Comparison of ENCODE assay signal across 8 cellular contexts in genomic region chr3:46065294-46065705, GRCh38. TPM values are rescaled to one million over a fixed set of nuclear protein-coding genes. Genes with fewer than 3 reads are reported as not detected.
DNase-seq lines count a peak whose midpoint lies in the region; ATAC-seq and TF ChIP-seq lines count a peak whose summit lies in the region.

No MANE protein-coding gene starts in this region.

- no peak overlapping the region for H2AFZ ChIP-seq in H9 (ENCODE audit: low read length)

- no peak overlapping the region for H3T11ph ChIP-seq in H9 (ENCODE audit: low read length)

- H3K4me1 Mint-ChIP-seq in memory B cell, result no peaks in the 10 kb centered on the region
- peaks cover 6% of the 10 kb centered on the region in 2 experiments for H3K4me1 Mint-ChIP-seq in H9

- no peaks in the 10 kb centered on the region for H3K36me3 ChIP-seq in transverse colon

- H2BK12ac ChIP-seq in H9 (ENCODE audit: insufficient read length, low read depth, low read length), result no peak overlapping the region

- no peaks in the 10 kb centered on the region for H3K79me2 ChIP-seq in H9 (ENCODE audit: insufficient read depth, low read length)

- H4K8ac ChIP-seq in H9 (replicated peaks; ENCODE audit: insufficient read length, low read depth, low read length), result no peak overlapping the region

- no peak overlapping the region for H3K56ac ChIP-seq in H9 (ENCODE audit: insufficient read length, low read depth, low read length)

- no peaks in the 10 kb centered on the region for H4K20me1 ChIP-seq in H9 (ENCODE audit: control insufficient read depth, insufficient read depth, insufficient read length)

- H3K4me3 ChIP-seq in transverse colon, result no peak overlapping the region

- no peak overlapping the region for H3K18ac ChIP-seq in H9 (ENCODE audit: insufficient read length, low read depth, low read length)

- no peak overlapping the region for H3K4ac ChIP-seq in H9 (ENCODE audit: low read depth, low read length)

- H2BK20ac ChIP-seq in H9 (ENCODE audit: low read depth, low read length, poor library complexity, severe bottlenecking), result no peak overlapping the region

- ATAC-seq in GM19372 (IDR thresholded peaks at IDR 0.05; ENCODE audit: low read depth, unreplicated experiment) (peak; percentile 56), memory B cell (ENCODE audit: low read depth) (peak; percentile 88), HG03045 (IDR thresholded peaks at IDR 0.05; ENCODE audit: unreplicated experiment) (no peak)

- no peak for TF ChIP-seq EP300 in transverse colon (IDR thresholded peaks at IDR 0.05; ENCODE audit: low read depth)

- H3K4me1 ChIP-seq in transverse colon, result peaks cover 0 to 7% (median 3%) of the 10 kb centered on the region in 4 donors
- peaks cover 4% of the 10 kb centered on the region; the same call in 1 of the 2 replicates for H3K4me1 ChIP-seq in H9 (ENCODE audit: insufficient read depth, low read length)

- H3K9ac ChIP-seq in H9 (ENCODE audit: extremely low read depth, insufficient read length, low read length), result no peak overlapping the region

- H3K27ac ChIP-seq in transverse colon (no peak overlapping the region), H9 (ENCODE audit: insufficient read length, low read depth, low read length) (no peak overlapping the region)

- H4K91ac ChIP-seq in H9 (ENCODE audit: insufficient read length, low read depth, low read length), result no peak overlapping the region

- H2BK120ac ChIP-seq in H9 (ENCODE audit: low read depth, low read length, poor library complexity, severe bottlenecking), result no peak overlapping the region

- H3K23ac ChIP-seq in H9 (ENCODE audit: insufficient read length, low read depth, low read length), result no peak overlapping the region

- H2BK15ac ChIP-seq in H9 (ENCODE audit: low read depth, low read length), result no peak overlapping the region

- H3K4me3 Mint-ChIP-seq in memory B cell, result no peak overlapping the region
- H3K4me3 Mint-ChIP-seq in H9, result no peak overlapping the region

- intact Hi-C loops in transverse colon (cut with DNase I; ENCODE audit: low total_unique reads), result no loop called here

- H3K27me3 ChIP-seq in transverse colon, result no peaks in the 10 kb centered on the region
- H3K27me3 ChIP-seq in H9 (ENCODE audit: insufficient read depth, low read length), result no peaks in the 10 kb centered on the region

- H2BK5ac ChIP-seq in H9 (ENCODE audit: insufficient read length, low read length), result no peak overlapping the region

- H3K9me3 Mint-ChIP-seq in memory B cell (no peaks in the 10 kb centered on the region), H9 (no peaks in the 10 kb centered on the region)

- H3K36me3 Mint-ChIP-seq in memory B cell (no peaks in the 10 kb centered on the region), H9 (ENCODE audit: insufficient read depth in 1 of 3, low read depth in 3 of 3) (no peaks in the 10 kb centered on the region)

- no peaks in the 10 kb centered on the region for H3K9me3 ChIP-seq in transverse colon
- H3K9me3 ChIP-seq in H9 (ENCODE audit: control insufficient read depth, low read depth, low read length), result no peaks in the 10 kb centered on the region

- TF ChIP-seq POLR2A in transverse colon (IDR thresholded peaks at IDR 0.05), result no peak

- H3K27ac Mint-ChIP-seq in memory B cell (no peak overlapping the region), H9 (no peak overlapping the region; a peak in 1 of 7 replicates)

- H2AK5ac ChIP-seq in H9 (ENCODE audit: insufficient read length, low read length), result no peak overlapping the region

- no peak overlapping the region for H3K4me2 ChIP-seq in H9 (ENCODE audit: insufficient read depth, insufficient read length, low read length)

- DNase-seq in NCI-H345 treated with DMSO at 0.1 percent for 48 hours (lab: John Stamatoyannopoulos, UW; ENCODE audit: unreplicated experiment) (peak; percentile 46), activated T-cell treated with anti-CD3 and anti-CD28 coated beads for 48 hours (ENCODE audit: low read depth) (peak; percentile 52), memory B cell (ENCODE audit: low spot score in 2 of 2) (no peak), transverse colon (peak; percentile 57), HCEC 1CT (no peak), H9 (no peak)

- H4K5ac ChIP-seq in H9 (ENCODE audit: insufficient read length, low read depth, low read length), result no peak overlapping the region

- no peaks in the 10 kb centered on the region for H3K79me1 ChIP-seq in H9 (ENCODE audit: insufficient read depth, low read depth, low read length, poor library complexity, severe bottlenecking)

- H3K23me2 ChIP-seq in H9 (ENCODE audit: insufficient read length, low read depth, low read length, poor library complexity, severe bottlenecking), result no peaks in the 10 kb centered on the region

- in situ Hi-C loops in transverse colon (cut with MboI; ENCODE audit: low pct_ligation_motif_present in 1 of 4, low pct_unique_long_range_greater_than_20kb in 1 of 4, low sequenced_read_pairs in 3 of 4), result no loop called here

- no peak for TF ChIP-seq CTCF in transverse colon (IDR thresholded peaks at IDR 0.05)
- no peak for TF ChIP-seq CTCF in H9 (conservative IDR thresholded peaks at IDR 0.05)

- H3K14ac ChIP-seq in H9 (ENCODE audit: insufficient read depth, low read length), result no peak overlapping the region

- no peaks in the 10 kb centered on the region for H3K27me3 Mint-ChIP-seq in memory B cell
- H3K27me3 Mint-ChIP-seq in H9 (ENCODE audit: low read depth), result no peaks in the 10 kb centered on the region

- 0 to 13% methylated on average over 1 to 6 of the region's 6 CpGs for WGBS in transverse colon (ENCODE audit: low coverage in 1 of 2), 2 donors
- WGBS in H9 (ENCODE audit: extremely low coverage, insufficient read length, low lambda C conversion rate), result no CpG with 5 or more reads among the region's 6 CpGs

RNA-seq across cellular contexts. Expression of gene XCR1, which starts 38.0 kb away (rescaled TPM):
- under 1 TPM in 2 of 4 donors, not detected in 2; 0.14 to 0.32 TPM for total RNA-seq in transverse colon
- total RNA-seq in H9 (2021), result not detected in 2 replicates

Comparison
In these comparisons a context has a peak if more than half of its experiments do, and no peak if none do; other contexts are left out.
1. DNase-seq: peak in NCI-H345 treated with DMSO at 0.1 percent for 48 hours (single experiment), activated T-cell treated with anti-CD3 and anti-CD28 coated beads for 48 hours (single experiment) and transverse colon (single experiment); none in memory B cell (0 of 2), HCEC 1CT (single experiment) and H9 (single experiment).